7 cellular contexts compared by ENCODE assay signal in the genomic region with DNA sequence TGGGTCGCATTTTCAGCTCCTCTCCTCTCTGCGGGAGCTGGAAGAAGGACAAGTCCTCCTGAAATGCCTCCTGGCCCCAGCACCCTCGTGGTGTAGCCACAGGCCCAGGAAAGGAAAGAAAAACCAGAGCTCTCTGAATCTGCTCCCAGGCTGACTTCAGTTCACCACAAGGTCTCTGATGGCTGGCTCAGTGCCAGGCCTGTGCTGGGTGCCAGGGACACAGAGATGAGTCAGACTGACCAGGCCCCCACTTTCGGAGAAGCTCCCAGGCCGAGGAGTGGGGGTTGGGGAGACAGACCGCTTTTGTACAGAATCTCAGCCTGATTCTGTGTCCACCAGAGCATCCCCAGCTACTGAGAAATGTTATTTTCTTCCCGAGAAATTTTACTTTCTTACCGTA. TPM values are rescaled to one million over a fixed set of nuclear protein-coding genes. Genes with fewer than 3 reads are reported as not detected.
DNase-seq lines count a peak whose midpoint lies in the region; ATAC-seq lines count a peak whose summit lies in the region.

No MANE protein-coding gene starts in this region.

- peaks cover 89% of the 10 kb centered on the region for H3K4me1 Mint-ChIP-seq in activated CD8-positive, alpha-beta memory T cell treated with anti-CD3 and anti-CD28 coated beads, Interleukin-2, amount 10 ng/mL, durations not matched to agents 7 days and 5 days
- H3K4me1 Mint-ChIP-seq in effector memory CD8-positive, alpha-beta T cell (ENCODE audit: low read depth in 2 of 2) = peaks cover 71 to 79% of the 10 kb centered on the region in 2 donors
- peaks cover 91% of the 10 kb centered on the region for H3K4me1 Mint-ChIP-seq in stimulated activated naive CD8-positive, alpha-beta T cell treated with anti-CD3 and anti-CD28 coated beads, Interleukin-15, amount 100 ng/mL, for 72 hours

- DNase-seq in GM19238 (ENCODE audit: insufficient read length, low spot score) = peak; percentile 53
- peak; percentile 18 for DNase-seq in LoVo (ENCODE audit: low spot score)
- DNase-seq in activated CD8-positive, alpha-beta memory T cell treated with anti-CD3 and anti-CD28 coated beads, Interleukin-2, amount 10 ng/mL, durations not matched to agents 7 days and 5 days = peak; percentile 92
- peak; percentile 64 to 72 (median 67) for DNase-seq in effector memory CD8-positive, alpha-beta T cell
- peak; percentile 99 for DNase-seq in myocyte (ENCODE audit: low read depth)
- DNase-seq in stimulated activated naive CD8-positive, alpha-beta T cell treated with anti-CD3 and anti-CD28 coated beads, Interleukin-15, amount 100 ng/mL, for 72 hours = peak; percentile 72 to 88
- DNase-seq in OCI-M2 (lab: John Stamatoyannopoulos, UW; ENCODE audit: unreplicated experiment) = no peak

- peak overlapping the region; percentile 69 for H3K27ac Mint-ChIP-seq in activated CD8-positive, alpha-beta memory T cell treated with anti-CD3 and anti-CD28 coated beads, Interleukin-2, amount 10 ng/mL, durations not matched to agents 7 days and 5 days
- H3K27ac Mint-ChIP-seq in effector memory CD8-positive, alpha-beta T cell = peak overlapping the region; percentile 71 to 100
- H3K27ac Mint-ChIP-seq in stimulated activated naive CD8-positive, alpha-beta T cell treated with anti-CD3 and anti-CD28 coated beads, Interleukin-15, amount 100 ng/mL, for 72 hours = no peak overlapping the region

- no peak overlapping the region for H3K4me3 Mint-ChIP-seq in activated CD8-positive, alpha-beta memory T cell treated with anti-CD3 and anti-CD28 coated beads, Interleukin-2, amount 10 ng/mL, durations not matched to agents 7 days and 5 days
- H3K4me3 Mint-ChIP-seq in effector memory CD8-positive, alpha-beta T cell = peak overlapping the region; percentile 30 to 59
- H3K4me3 Mint-ChIP-seq in stimulated activated naive CD8-positive, alpha-beta T cell treated with anti-CD3 and anti-CD28 coated beads, Interleukin-15, amount 100 ng/mL, for 72 hours = peak overlapping the region; percentile 20 to 40

- H3K36me3 Mint-ChIP-seq in activated CD8-positive, alpha-beta memory T cell treated with anti-CD3 and anti-CD28 coated beads, Interleukin-2, amount 10 ng/mL, durations not matched to agents 7 days and 5 days = peaks cover 61% of the 10 kb centered on the region
- peaks cover 39% of the 10 kb centered on the region for H3K36me3 Mint-ChIP-seq in effector memory CD8-positive, alpha-beta T cell (ENCODE audit: insufficient read depth)

- no peaks in the 10 kb centered on the region for H3K27me3 Mint-ChIP-seq in activated CD8-positive, alpha-beta memory T cell treated with anti-CD3 and anti-CD28 coated beads, Interleukin-2, amount 10 ng/mL, durations not matched to agents 7 days and 5 days
- H3K27me3 Mint-ChIP-seq in effector memory CD8-positive, alpha-beta T cell = no peaks in the 10 kb centered on the region
- no peaks in the 10 kb centered on the region for H3K27me3 Mint-ChIP-seq in stimulated activated naive CD8-positive, alpha-beta T cell treated with anti-CD3 and anti-CD28 coated beads, Interleukin-15, amount 100 ng/mL, for 72 hours

- peak; percentile 43 for ATAC-seq in activated CD8-positive, alpha-beta memory T cell treated with anti-CD3 and anti-CD28 coated beads, Interleukin-2, amount 10 ng/mL, durations not matched to agents 7 days and 5 days
- peak; percentile 34 for ATAC-seq in effector memory CD8-positive, alpha-beta T cell (replicated peaks)
- peak; percentile 70 for ATAC-seq in stimulated activated naive CD8-positive, alpha-beta T cell treated with anti-CD3 and anti-CD28 coated beads, Interleukin-15, amount 100 ng/mL, for 72 hours

- peaks cover 10% of the 10 kb centered on the region for H3K9me3 Mint-ChIP-seq in activated CD8-positive, alpha-beta memory T cell treated with anti-CD3 and anti-CD28 coated beads, Interleukin-2, amount 10 ng/mL, durations not matched to agents 7 days and 5 days (ENCODE audit: low read depth)
- H3K9me3 Mint-ChIP-seq in effector memory CD8-positive, alpha-beta T cell = peaks cover 4 to 8% of the 10 kb centered on the region in 2 donors
- peaks cover 14 to 16% of the 10 kb centered on the region in 2 donors for H3K9me3 Mint-ChIP-seq in stimulated activated naive CD8-positive, alpha-beta T cell treated with anti-CD3 and anti-CD28 coated beads, Interleukin-15, amount 100 ng/mL, for 72 hours

- CTCF ChIA-PET in activated CD8-positive, alpha-beta memory T cell treated with anti-CD3 and anti-CD28 coated beads, Interleukin-2, amount 10 ng/mL, durations not matched to agents 7 days and 5 days (lab: Charles Lee) = interaction anchor here (0.7 to 6.8 kb wide), 9 partner anchors 9 to 46 kb away, joined by 3 to 49 read pairs (median 6); partner anchors contain the start of genes CLTA and GLIPR2

RNA-seq across cellular contexts. Expression of gene GLIPR2, which starts 12.1 kb away (rescaled TPM):
- total RNA-seq in activated CD8-positive, alpha-beta memory T cell treated with anti-CD3 and anti-CD28 coated beads, Interleukin-2, amount 10 ng/mL, durations not matched to agents 7 days and 5 days = 10 to 100 TPM; 28.4 to 49.8 TPM
- total RNA-seq in myocyte = 24.2 and 26.7 TPM in 2 replicates
- polyA plus RNA-seq in myocyte (2012) = 67.3 TPM

RNA-seq across cellular contexts. Expression of gene CCIN, which starts 20.5 kb away (rescaled TPM):
- under 1 TPM in 1 of 2 experiments, not detected in 1; 0.15 TPM for total RNA-seq in activated CD8-positive, alpha-beta memory T cell treated with anti-CD3 and anti-CD28 coated beads, Interleukin-2, amount 10 ng/mL, durations not matched to agents 7 days and 5 days
- total RNA-seq in myocyte = 0.26 and 1.2 TPM in 2 replicates
- 2.3 TPM for polyA plus RNA-seq in myocyte (2012)

RNA-seq across cellular contexts. Expression of gene CLTA, which starts 42.1 kb away (rescaled TPM):
- total RNA-seq in activated CD8-positive, alpha-beta memory T cell treated with anti-CD3 and anti-CD28 coated beads, Interleukin-2, amount 10 ng/mL, durations not matched to agents 7 days and 5 days = 100 to 1,000 TPM; 156 to 177 TPM
- total RNA-seq in myocyte = 186 and 193 TPM in 2 replicates
- 251 TPM for polyA plus RNA-seq in myocyte (2012)

Comparison
In these comparisons a context has a peak if more than half of its experiments do, and no peak if none do; other contexts are left out.
1. H3K27ac Mint-ChIP-seq: peak in activated CD8-positive, alpha-beta memory T cell treated with anti-CD3 and anti-CD28 coated beads, Interleukin-2, amount 10 ng/mL, durations not matched to agents 7 days and 5 days (single experiment) and effector memory CD8-positive, alpha-beta T cell (2 of 2); none in stimulated activated naive CD8-positive, alpha-beta T cell treated with anti-CD3 and anti-CD28 coated beads, Interleukin-15, amount 100 ng/mL, for 72 hours (0 of 2).
2. Peak in every context shown above with its lines, with median percentiles within 50 percentile points of each other: ATAC-seq.